ENCODE assay signal across 8 cellular contexts in genomic region chr6:41706876-41707564, GRCh38. TPM values are rescaled to one million over a fixed set of nuclear protein-coding genes. Genes with fewer than 3 reads are reported as not detected.
DNase-seq lines count a peak whose midpoint lies in the region.

No MANE protein-coding gene starts in this region.

- peak overlapping the region; percentile 86 for H3K27ac ChIP-seq in stomach smooth muscle (ENCODE audit: low read length)

- no peak overlapping the region for H3K4me3 ChIP-seq in adipocyte (ENCODE audit: low read length)
- H3K4me3 ChIP-seq in stomach smooth muscle (ENCODE audit: low read length in 2 of 2) = no peak overlapping the region

- H3K36me3 ChIP-seq in adipocyte (ENCODE audit: control insufficient read depth, insufficient read depth, low read length, severe bottlenecking) (no peaks in the 10 kb centered on the region), stomach smooth muscle (ENCODE audit: control insufficient read depth in 2 of 2, insufficient read depth in 2 of 2, low read length in 2 of 2) (peaks cover 0 to 3% of the 10 kb centered on the region in 2 donors)

- peaks cover 21% of the 10 kb centered on the region for H3K4me1 ChIP-seq in adipocyte (ENCODE audit: control insufficient read depth, insufficient read depth, low read length)
- peaks cover 54% of the 10 kb centered on the region for H3K4me1 ChIP-seq in stomach smooth muscle (ENCODE audit: control insufficient read depth, insufficient read depth, low read length)

- H3K9me3 ChIP-seq in adipocyte (ENCODE audit: control insufficient read depth, low read length) = no peaks in the 10 kb centered on the region
- no peaks in the 10 kb centered on the region for H3K9me3 ChIP-seq in stomach smooth muscle (ENCODE audit: control insufficient read depth in 2 of 2, low read length in 2 of 2)

- H3K9ac ChIP-seq in adipocyte (ENCODE audit: low read length) (no peak overlapping the region), stomach smooth muscle (ENCODE audit: low read length in 2 of 2) (no peak overlapping the region)

- no peaks in the 10 kb centered on the region for H3K27me3 ChIP-seq in adipocyte (replicated peaks; ENCODE audit: control insufficient read depth, insufficient read depth, low read length)
- H3K27me3 ChIP-seq in stomach smooth muscle (ENCODE audit: control insufficient read depth in 1 of 2, insufficient read depth in 2 of 2, low read length in 2 of 2) = no peaks in the 10 kb centered on the region

- peak; percentile 25 for DNase-seq in A172 (ENCODE audit: low spot score)
- peak; percentile 18 for DNase-seq in HCEC 1CT
- DNase-seq in adipocyte (ENCODE audit: low read depth) = peak; percentile 79
- peak; percentile 72 for DNase-seq in iris pigment epithelial cell (ENCODE audit: low read depth)
- DNase-seq in D341Med (ENCODE audit: low spot score) = no peak
- DNase-seq in NK-92 treated with Interleukin-12 subunit alpha and Interleukin-12 subunit beta, amount 100 ng/mL, for 24 hours (lab: John Stamatoyannopoulos, UW) = no peak
- DNase-seq in NCI-H146 (lab: John Stamatoyannopoulos, UW) = no peak

RNA-seq across cellular contexts. Expression of gene TFEB, which starts 28.4 kb away (rescaled TPM):
- total RNA-seq in A172 (2014; rRNA removed; shearing (Covaris generic)) = 6.0 and 9.6 TPM in 2 replicates

RNA-seq across cellular contexts. Expression of gene PGC, which starts 40.2 kb away (rescaled TPM):
- total RNA-seq in A172 (2014; rRNA removed; shearing (Covaris generic)) = not detected in 2 replicates

Comparison
In these comparisons a context has a peak if more than half of its experiments do, and no peak if none do; other contexts are left out.
1. DNase-seq: peak in A172 (single experiment), HCEC 1CT (single experiment), adipocyte (single experiment) and iris pigment epithelial cell (single experiment); none in D341Med (single experiment), NK-92 treated with Interleukin-12 subunit alpha and Interleukin-12 subunit beta, amount 100 ng/mL, for 24 hours (single experiment) and NCI-H146 (single experiment).